Comparison of ENCODE assay signal across 18 cellular contexts in the genomic region with DNA sequence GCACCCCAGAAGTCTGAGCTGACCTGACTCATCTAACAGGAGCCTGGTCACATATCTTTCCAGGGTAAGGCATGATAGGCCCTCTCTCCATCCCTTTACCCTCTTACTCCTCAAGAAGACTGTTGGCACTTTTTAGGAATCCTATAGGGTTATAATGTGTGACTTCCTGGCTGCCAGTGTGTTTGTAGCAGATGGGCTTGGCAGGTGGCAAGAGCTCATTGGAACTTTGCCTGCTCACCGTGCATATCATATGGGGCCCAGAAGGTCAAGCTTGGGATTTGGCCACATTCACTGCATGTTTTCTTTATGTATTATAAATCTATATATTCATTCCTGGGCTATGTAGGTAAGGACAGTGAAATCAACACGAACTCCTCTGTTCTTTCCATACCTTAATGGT.
"Had no signal": no experiment of that assay in that cellular context is flagged by ENCODE, and none has a peak within 500 bp of the region (broad histone marks: within the 10 kb centered on the region; RNA-seq: fewer than 3 reads in every experiment).

No MANE protein-coding gene starts in this region.

- FAIRE-seq: endothelial cell of umbilical vein, kidney, pancreas, urothelium cell line had no signal

- H3K27ac ChIP-seq: foreskin keratinocyte, left ventricle myocardium inferior, lower lobe of right lung, pancreas had no signal

- H3K4me1 ChIP-seq: foreskin keratinocyte, lower lobe of right lung, pancreas had no signal

- H3K4me2 ChIP-seq: smooth muscle cell had no signal

- H3K4me3 ChIP-seq: left ventricle myocardium inferior, lower lobe of right lung, pancreas, smooth muscle cell had no signal

- DNase-seq: dermis blood vessel endothelial cell; endodermal cell; erythroblast; foreskin keratinocyte; kidney; left cardiac atrium; left ventricle myocardium inferior; lower lobe of right lung; natural killer cell; occipital lobe; pancreas; right cardiac atrium; stimulated activated CD4-positive, alpha-beta T cell treated with anti-CD3 and anti-CD28 coated beads, Interleukin-2, amount 100 ng/mL, for 48 hours; stimulated activated naive CD4-positive, alpha-beta T cell treated with Interleukin-2 at 50 U/mL for 16 hours; trophoblast cell had no signal

- ATAC-seq: foreskin keratinocyte, left cardiac atrium, lower lobe of right lung, natural killer cell, pancreas, right cardiac atrium had no signal

- H3K9me3 ChIP-seq: left ventricle myocardium inferior, lower lobe of right lung, pancreas had no signal

- H3K36me3 ChIP-seq: left ventricle myocardium inferior, lower lobe of right lung, pancreas had no signal
